ENCODE assay signal across 8 cellular contexts in the genomic region with DNA sequence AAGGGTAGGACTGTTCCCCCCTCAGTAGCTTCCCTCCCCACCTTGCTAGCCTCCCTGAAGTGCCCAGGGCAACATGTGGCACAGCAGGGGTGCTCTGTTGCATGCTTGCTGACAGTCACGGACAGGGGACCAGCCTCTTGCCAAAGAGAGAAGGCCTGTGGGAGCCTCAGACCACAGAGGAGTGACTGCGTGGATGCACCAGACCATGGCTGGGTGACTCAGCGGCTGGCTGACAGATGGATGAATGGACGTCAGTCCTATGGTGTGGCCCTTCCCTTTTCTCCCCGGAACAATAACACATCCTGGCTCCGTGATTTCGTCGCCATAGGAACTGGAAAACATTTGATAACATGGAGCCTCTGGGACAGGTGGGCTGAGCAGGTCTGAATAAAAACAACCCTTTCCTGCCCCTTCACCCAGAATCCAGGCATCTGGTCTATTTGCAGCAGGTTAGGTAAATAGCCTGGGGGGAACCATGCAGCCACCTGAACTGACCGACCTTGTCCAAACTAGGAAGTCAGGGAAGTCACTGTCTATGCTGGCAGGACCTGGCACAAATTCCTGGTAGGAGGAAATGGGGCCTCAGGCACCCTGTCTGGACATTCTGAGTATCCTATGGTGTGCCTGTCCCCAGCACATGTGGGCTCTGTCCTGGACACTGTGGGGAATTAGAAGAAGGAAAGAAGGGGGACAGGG. TPM values are rescaled to one million over a fixed set of nuclear protein-coding genes. Genes with fewer than 3 reads are reported as not detected.
DNase-seq lines count a peak whose midpoint lies in the region; ATAC-seq and TF ChIP-seq lines count a peak whose summit lies in the region.

No MANE protein-coding gene starts in this region.

- no peak for TF ChIP-seq CTCF in fibroblast of pulmonary artery (IDR thresholded peaks at IDR 0.05; ENCODE audit: low read length, missing control alignments)

- DNase-seq in Daoy (ENCODE audit: low read depth) (peak; percentile 99), HuH-7.5 (ENCODE audit: low spot score) (peak; percentile 25), SIG-M5 treated with dmso at 0.1 percent for 504 hours (lab: John Stamatoyannopoulos, UW; ENCODE audit: unreplicated experiment) (peak; percentile 86), fibroblast of pulmonary artery (ENCODE audit: low read depth) (peak; percentile 96), sciatic nerve (ENCODE audit: low spot score) (no peak), iPS-NIHi7 (ENCODE audit: extremely low spot score) (no peak)
- DNase-seq in stimulated activated CD4-positive, alpha-beta T cell treated with anti-CD3 and anti-CD28 coated beads, Interleukin-1b, Interleukin-23, amount 100 ng/mL, for 48 hours, result no peak
- no peak for DNase-seq in stimulated activated CD4-positive, alpha-beta T cell treated with anti-CD3 and anti-CD28 coated beads, Interleukin-2, amount 100 ng/mL, for 48 hours

- intact Hi-C loops in sciatic nerve (cut with DNase I), result no loop called here

- no peak overlapping the region for H3K4me3 ChIP-seq in fibroblast of pulmonary artery (replicated peaks; ENCODE audit: low read depth, low read length)

- ATAC-seq in sciatic nerve, result peak; percentile 6

RNA-seq across cellular contexts. Expression of a gene that starts 53.3 kb away (rescaled TPM):
- total RNA-seq in Daoy (2014; rRNA removed; shearing (Covaris generic)), result 77.8 and 85.5 TPM in 2 replicates
- 65.8 TPM for total RNA-seq in sciatic nerve

Comparison
In these comparisons a context has a peak if more than half of its experiments do, and no peak if none do; other contexts are left out.
1. DNase-seq: peak in Daoy (single experiment), HuH-7.5 (single experiment), SIG-M5 treated with dmso at 0.1 percent for 504 hours (single experiment) and fibroblast of pulmonary artery (single experiment); none in sciatic nerve (single experiment), stimulated activated CD4-positive, alpha-beta T cell treated with anti-CD3 and anti-CD28 coated beads, Interleukin-1b, Interleukin-23, amount 100 ng/mL, for 48 hours (single experiment), iPS-NIHi7 (single experiment) and stimulated activated CD4-positive, alpha-beta T cell treated with anti-CD3 and anti-CD28 coated beads, Interleukin-2, amount 100 ng/mL, for 48 hours (0 of 2).